In genomic region chr16:73064996-73065349, GRCh38 we compare ENCODE assay signal across 12 cellular contexts. TPM values are rescaled to one million over a fixed set of nuclear protein-coding genes. Genes with fewer than 3 reads are reported as not detected.
DNase-seq lines count a peak whose midpoint lies in the region; ATAC-seq and TF ChIP-seq lines count a peak whose summit lies in the region.
"Had no signal": no experiment of that assay in that cellular context is flagged by ENCODE, and none has a peak within 500 bp of the region (broad histone marks: within the 10 kb centered on the region; RNA-seq: fewer than 3 reads in every experiment).

No MANE protein-coding gene starts in this region.

- no peak for ATAC-seq in heart right ventricle
- ATAC-seq in left cardiac atrium, result no peak
- ATAC-seq in aorta (ENCODE audit: low FRiP score), result no peak
- ATAC-seq in HG03159 (IDR thresholded peaks at IDR 0.05; ENCODE audit: unreplicated experiment), result no peak
- no peak for ATAC-seq in GM19455 (IDR thresholded peaks at IDR 0.05; ENCODE audit: unreplicated experiment)
- ATAC-seq: esophagus mucosa had no signal

- H3K4me1 Mint-ChIP-seq in nephron progenitor cell, result peaks cover 83% of the 10 kb centered on the region

- no peaks in the 10 kb centered on the region for H3K9me3 ChIP-seq in heart right ventricle
- no peaks in the 10 kb centered on the region for H3K9me3 ChIP-seq in aorta (ENCODE audit: control insufficient read depth, low read length)

- H3K36me3 ChIP-seq in heart right ventricle, result no peaks in the 10 kb centered on the region
- no peaks in the 10 kb centered on the region for H3K36me3 ChIP-seq in aorta (ENCODE audit: control insufficient read depth in 1 of 2, insufficient read depth in 2 of 2, low read length in 1 of 2)

- intact Hi-C loops in heart right ventricle (cut with DNase I), result loop anchor here in 6 of 10 donors (5.0 to 10.0 kb wide), 3 partner anchors 107 to 400 kb away; no protein-coding TSS in a partner anchor
- intact Hi-C loops in left cardiac atrium (cut with DNase I), result loop anchor here in 1 of 2 donors (10.0 kb wide), 1 partner anchor 110 kb away; no protein-coding TSS in a partner anchor
- intact Hi-C loops in aorta (cut with DNase I), result loop anchor here (5.0 kb wide), 3 partner anchors 107 to 278 kb away; no protein-coding TSS in a partner anchor

- H3K27me3 ChIP-seq in heart right ventricle (peaks cover 0 to 68% (median 62%) of the 10 kb centered on the region in 7 donors), aorta (ENCODE audit: control insufficient read depth in 1 of 2, insufficient read depth in 2 of 2, low read length in 1 of 2) (no peaks in the 10 kb centered on the region)

- DNase-seq in heart right ventricle (peak in 1 of 2 donors; percentile 17), left cardiac atrium (no peak), fibroblast of the aortic adventitia (ENCODE audit: low read depth) (no peak), nephron progenitor cell (no peak), aorta (peak; percentile 70 to 83), 8988T (no peak)
- DNase-seq: OCI-M1; stimulated activated CD8-positive, alpha-beta memory T cell treated with anti-CD3 and anti-CD28 coated beads, Interleukin-4, amount 100 ng/mL, for 48 hours had no signal

- H3K9me3 Mint-ChIP-seq in nephron progenitor cell, result no peaks in the 10 kb centered on the region

- H3K4me3 Mint-ChIP-seq in nephron progenitor cell, result peak overlapping the region; percentile 68

- H3K27ac ChIP-seq in heart right ventricle (peak overlapping the region in 6 of 10 donors; percentile 71 to 96 (median 92)), aorta (ENCODE audit: low read depth in 1 of 2, low read length in 2 of 2) (peak overlapping the region; percentile 89 to 91)

- H3K4me1 ChIP-seq in heart right ventricle (peaks cover 22 to 80% (median 51%) of the 10 kb centered on the region in 9 donors), aorta (ENCODE audit: control insufficient read depth in 1 of 2, insufficient read depth in 2 of 2, low read length in 2 of 2) (peaks cover 2 to 4% of the 10 kb centered on the region in 2 donors)

- 10% methylated on average over 20 of the region's 20 CpGs for WGBS in heart right ventricle, 2 donors
- 2 to 6% methylated on average over 20 of the region's 20 CpGs for WGBS in aorta, 2 donors

- H3K27ac Mint-ChIP-seq in nephron progenitor cell, result no peak overlapping the region

- no peaks in the 10 kb centered on the region for H3K36me3 Mint-ChIP-seq in nephron progenitor cell (ENCODE audit: low read depth)

- TF ChIP-seq CTCF in heart right ventricle (IDR thresholded peaks at IDR 0.05), result no peak
- TF ChIP-seq CTCF in fibroblast of the aortic adventitia (IDR thresholded peaks at IDR 0.05; ENCODE audit: insufficient read depth, low read length), result no peak
- TF ChIP-seq CTCF in nephron progenitor cell (IDR thresholded peaks at IDR 0.05), result no peak

- H3K27me3 Mint-ChIP-seq in nephron progenitor cell (ENCODE audit: low read depth, poor library complexity), result peaks cover 95% of the 10 kb centered on the region

- peak overlapping the region in 9 of 10 donors; percentile 6 to 47 (median 41) for H3K4me3 ChIP-seq in heart right ventricle
- H3K4me3 ChIP-seq in fibroblast of the aortic adventitia (ENCODE audit: low read depth, low read length), result peak overlapping the region; percentile 32
- H3K4me3 ChIP-seq in aorta (ENCODE audit: low read length in 2 of 2), result peak overlapping the region; percentile 24 to 37
- H3K4me3 ChIP-seq: lung had no signal

RNA-seq across cellular contexts. Expression of gene ZFHX3, which starts 17.0 kb away (rescaled TPM):
- total RNA-seq in heart right ventricle (10 to 100 TPM in 6 of 10 donors, 1 to 10 TPM in 4; 7.9 to 15.2 (median 11.7) TPM), left cardiac atrium (10 to 100 TPM; 11.9 to 12.6 TPM), fibroblast of the aortic adventitia (ENCODE audit: low replicate concordance) (4.8 and 8.1 TPM in 2 replicates), aorta (10 to 100 TPM; 67.4 to 96.9 TPM)
- polyA plus RNA-seq in heart right ventricle (1 to 10 TPM; 1.6 to 4.0 TPM), aorta (1 to 10 TPM; 4.3 to 8.0 TPM)

Comparison
In these comparisons a context has a peak if more than half of its experiments do, and no peak if none do; other contexts are left out.
1. DNase-seq: peak in aorta (2 of 2); none in left cardiac atrium (single experiment), fibroblast of the aortic adventitia (single experiment), nephron progenitor cell (single experiment) and 8988T (single experiment).
2. Peak in every context shown above with its lines, with median percentiles within 50 percentile points of each other: H3K4me3 ChIP-seq.